1 cellular context compared by ENCODE assay signal in genomic region chr19:52962394-52963228, GRCh38.
TF ChIP-seq lines count a peak whose summit lies in the region.

Gene ZNF816, minus strand, starts transcription at chr19:52962881. Its CDS starts 6,792 bp downstream, at chr19:52956089.

TF ChIP-seq in K562, 482 proteins besides CTCF, POLR2A, EP300 and RAD21 (continued from another document and continues in another):
- TF ChIP-seq CBX2 (IDR thresholded peaks at IDR 0.05; ENCODE audit: insufficient read depth, low read length, poor library complexity, severe bottlenecking) (no peak), ZNF407 (IDR thresholded peaks at IDR 0.05; ENCODE audit: low read depth) (no peak), ZFP1 (CRISPR knock-in tag; IDR thresholded peaks at IDR 0.05) (no peak), RAD51 (IDR thresholded peaks at IDR 0.05; ENCODE audit: borderline replicate concordance, low read depth) (no peak), REST (CRISPR knock-in tag; IDR thresholded peaks at IDR 0.05; ENCODE audit: low read depth) (0 out of 2 replicates have a peak, but pooled peaks have one; percentile 68), ZBTB8A (IDR thresholded peaks at IDR 0.05; ENCODE audit: partially characterized antibody) (no peak), NR0B1 (IDR thresholded peaks at IDR 0.05; ENCODE audit: partially characterized antibody) (no peak), HNRNPK (IDR thresholded peaks at IDR 0.05; ENCODE audit: low read depth, low read length, poor library complexity, severe bottlenecking) (no peak), ATF1 (CRISPR knock-in tag; IDR thresholded peaks at IDR 0.05) (no peak), ATF1 (tag; IDR thresholded peaks at IDR 0.05) (peak; percentile 56), L3MBTL2 (IDR thresholded peaks at IDR 0.05) (peak; percentile 46; the same call in 1 of the 2 replicates), SAFB (IDR thresholded peaks at IDR 0.05; ENCODE audit: borderline replicate concordance, low read depth, low read length) (no peak), CTCFL (IDR thresholded peaks at IDR 0.05; ENCODE audit: borderline replicate concordance, insufficient read depth, low read depth, low read length, poor library complexity, severe bottlenecking) (no peak), ATF4 (CRISPR knock-in tag; IDR thresholded peaks at IDR 0.05) (no peak), ZNF655 (CRISPR knock-in tag; IDR thresholded peaks at IDR 0.05) (no peak), NR2F6 (CRISPR knock-in tag; IDR thresholded peaks at IDR 0.05) (no peak), E2F5 (CRISPR knock-in tag; IDR thresholded peaks at IDR 0.05) (no peak), HDAC6 (IDR thresholded peaks at IDR 0.05; ENCODE audit: low read depth, low read length) (no peak), NCOA4 (IDR thresholded peaks at IDR 0.05; ENCODE audit: partially characterized antibody) (no peak), POLR2AphosphoS5 (IDR thresholded peaks at IDR 0.05; ENCODE audit: control insufficient read depth, insufficient read depth, low read depth, low read length) (peak; percentile 83; the same call in 1 of the 2 replicates), PURB (CRISPR knock-in tag; IDR thresholded peaks at IDR 0.05; ENCODE audit: low read depth) (no peak), LCOR (CRISPR knock-in tag; IDR thresholded peaks at IDR 0.05) (no peak), ZNF316 (IDR thresholded peaks at IDR 0.05) (no peak), ZNF184 (CRISPR knock-in tag; IDR thresholded peaks at IDR 0.05) (no peak), ZC3H4 (CRISPR knock-in tag; IDR thresholded peaks at IDR 0.05; ENCODE audit: borderline replicate concordance) (no peak), OTX1 (CRISPR knock-in tag; IDR thresholded peaks at IDR 0.05) (no peak), ZNF431 (CRISPR knock-in tag; IDR thresholded peaks at IDR 0.05) (no peak), POLR3G (IDR thresholded peaks at IDR 0.05; ENCODE audit: extremely low read depth, insufficient read length, insufficient replicate concordance) (no peak), SRF (CRISPR knock-in tag; IDR thresholded peaks at IDR 0.05) (no peak), MLLT1 (IDR thresholded peaks at IDR 0.05) (no peak), MCM3 (IDR thresholded peaks at IDR 0.05) (no peak), IRF1 (CRISPR knock-in tag; IDR thresholded peaks at IDR 0.05; ENCODE audit: borderline replicate concordance) (no peak), ZNF384 (IDR thresholded peaks at IDR 0.05; ENCODE audit: low read depth, low read length) (no peak), DIDO1 (tag; IDR thresholded peaks at IDR 0.05; ENCODE audit: low read depth) (no peak), ETS2 (tag; IDR thresholded peaks at IDR 0.05; ENCODE audit: borderline replicate concordance, poor library complexity, severe bottlenecking) (no peak), ZBED1 (IDR thresholded peaks at IDR 0.05) (no peak), BRF1 (IDR thresholded peaks at IDR 0.05; ENCODE audit: borderline replicate concordance, extremely low read depth, insufficient read length) (no peak), CHD2 (IDR thresholded peaks at IDR 0.05; ENCODE audit: low read depth, low read length) (0 out of 2 replicates have a peak, but pooled peaks have one; percentile 13), MAFG (tag; conservative IDR thresholded peaks at IDR 0.05) (no peak), ADNP (tag; IDR thresholded peaks at IDR 0.05) (no peak)
